Comparison of ENCODE assay signal across 23 cellular contexts in the genomic region with DNA sequence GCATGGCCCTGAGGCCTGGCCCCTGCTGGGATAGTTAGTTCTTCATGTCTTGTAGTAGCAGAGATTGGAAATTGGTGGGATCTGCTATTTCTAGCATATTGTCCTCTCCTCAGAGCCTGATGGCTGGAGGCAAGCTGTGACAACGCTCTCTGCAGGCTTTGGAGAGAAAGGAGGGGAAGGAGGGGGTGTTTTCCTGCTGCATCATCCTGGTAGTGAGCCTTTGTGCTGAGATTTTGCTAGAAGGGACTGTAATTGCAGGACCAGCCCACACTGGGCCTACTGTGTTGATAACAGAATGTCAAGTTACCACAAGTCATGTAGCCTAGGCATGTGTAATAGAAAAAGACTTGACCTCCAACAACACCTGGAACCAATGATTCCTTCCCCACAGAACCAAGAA.
"Had no signal": no experiment of that assay in that cellular context is flagged by ENCODE, and none has a peak within 500 bp of the region (broad histone marks: within the 10 kb centered on the region; RNA-seq: fewer than 3 reads in every experiment).

No MANE protein-coding gene starts in this region.

- H3K4me3 Mint-ChIP-seq: effector memory CD8-positive, alpha-beta T cell; natural killer cell; stimulated activated effector memory CD8-positive, alpha-beta T cell treated with anti-CD3 and anti-CD28 coated beads, Interleukin-12 subunit alpha, Interleukin-12 subunit beta, amount 100 ng/mL, for 72 hours had no signal

- H3K9me3 ChIP-seq: gastroesophageal sphincter, heart left ventricle, lower lobe of right lung, prostate gland, right atrium auricular region, stomach, thyroid gland, vagina had no signal

- H3K4me1 ChIP-seq: gastroesophageal sphincter, heart left ventricle, lower lobe of right lung, parathyroid adenoma, prostate gland, right atrium auricular region, thyroid gland had no signal

- H3K36me3 ChIP-seq: gastroesophageal sphincter, heart left ventricle, lower lobe of right lung, prostate gland, right atrium auricular region, stomach, thyroid gland, vagina had no signal

- H3K36me3 Mint-ChIP-seq: natural killer cell; stimulated activated effector memory CD8-positive, alpha-beta T cell treated with anti-CD3 and anti-CD28 coated beads, Interleukin-12 subunit alpha, Interleukin-12 subunit beta, amount 100 ng/mL, for 72 hours had no signal

- H3K9me3 Mint-ChIP-seq: effector memory CD8-positive, alpha-beta T cell; natural killer cell; stimulated activated effector memory CD8-positive, alpha-beta T cell treated with anti-CD3 and anti-CD28 coated beads, Interleukin-12 subunit alpha, Interleukin-12 subunit beta, amount 100 ng/mL, for 72 hours had no signal

- H3K79me2 ChIP-seq: hepatocyte, parathyroid adenoma had no signal

- H2AFZ ChIP-seq: hepatocyte, parathyroid adenoma had no signal

- H3K4me2 ChIP-seq: hepatocyte had no signal

- H3K4me3 ChIP-seq: gastroesophageal sphincter, heart left ventricle, hepatocyte, lower lobe of right lung, prostate gland, right atrium auricular region, stomach, thyroid gland, vagina had no signal

- H3K27me3 ChIP-seq: foreskin keratinocyte, gastroesophageal sphincter, heart left ventricle, hepatocyte, right atrium auricular region, thyroid gland, vagina had no signal

- H3K4me1 Mint-ChIP-seq: natural killer cell; stimulated activated effector memory CD8-positive, alpha-beta T cell treated with anti-CD3 and anti-CD28 coated beads, Interleukin-12 subunit alpha, Interleukin-12 subunit beta, amount 100 ng/mL, for 72 hours had no signal

- H3K27ac ChIP-seq: foreskin keratinocyte, gastroesophageal sphincter, heart left ventricle, hepatocyte, lower lobe of right lung, parathyroid adenoma, prostate gland, right atrium auricular region, stomach, thyroid gland, vagina had no signal

- H3K27ac Mint-ChIP-seq: effector memory CD8-positive, alpha-beta T cell; natural killer cell; stimulated activated effector memory CD8-positive, alpha-beta T cell treated with anti-CD3 and anti-CD28 coated beads, Interleukin-12 subunit alpha, Interleukin-12 subunit beta, amount 100 ng/mL, for 72 hours had no signal

- H3K9ac ChIP-seq: parathyroid adenoma had no signal

- DNase-seq: cortex of kidney; effector memory CD8-positive, alpha-beta T cell; foreskin keratinocyte; heart left ventricle; left colon; left ventricle myocardium superior; lower lobe of right lung; natural killer cell; stimulated activated CD4-positive, alpha-beta T cell treated with anti-CD3 and anti-CD28 coated beads, Interleukin-2, amount 100 ng/mL, for 24 hours; stimulated activated CD4-positive, alpha-beta T cell treated with anti-CD3 and anti-CD28 coated beads, Interleukin-4, amount 100 ng/mL, for 24 hours; stimulated activated naive CD4-positive, alpha-beta T cell treated with Interleukin-2 at 50 U/mL for 16 hours; stomach; thyroid gland; trophoblast cell had no signal

- FAIRE-seq: endometrium, islet of Langerhans had no signal
